24 cellular contexts compared by ENCODE assay signal in genomic region chr12:92022093-92022492, GRCh38.
DNase-seq lines count a peak whose midpoint lies in the region; ATAC-seq, FAIRE-seq and TF ChIP-seq lines count a peak whose summit lies in the region.
"Had no signal": no experiment of that assay in that cellular context is flagged by ENCODE, and none has a peak within 500 bp of the region (broad histone marks: within the 10 kb centered on the region; RNA-seq: fewer than 3 reads in every experiment).

No MANE protein-coding gene starts in this region.

- H3K4me1 ChIP-seq in Panc1 (ENCODE audit: control insufficient read depth, insufficient read depth, low read length) = peaks cover 6% of the 10 kb centered on the region; the same call in 1 of the 2 replicates
- H3K4me1 ChIP-seq: BLaER1 treated with 17β-estradiol and CSF1 and Interleukin-3, amounts not matched to agents 10 nM and 100 nM had no signal

- H3K4me1 Mint-ChIP-seq in nephron progenitor cell = peaks cover 21% of the 10 kb centered on the region

- H3K36me3 ChIP-seq in Panc1 (ENCODE audit: control insufficient read depth, insufficient read depth, low read length) (no peaks in the 10 kb centered on the region), WERI-Rb-1 (no peaks in the 10 kb centered on the region)
- H3K36me3 ChIP-seq: BLaER1 treated with 17β-estradiol and CSF1 and Interleukin-3, amounts not matched to agents 10 nM and 100 nM; MG63 had no signal

- in situ Hi-C loops in Panc1 (cut with HindIII; ENCODE audit: low pct_unique_long_range_greater_than_20kb, low sequenced_read_pairs) = no loop called here

- intact Hi-C loops in Panc1 (cut with micrococcal nuclease; ENCODE audit: unreplicated experiment) = no loop called here

- TF ChIP-seq CTCF in 22Rv1 (IDR thresholded peaks at IDR 0.05) (no peak), Panc1 (IDR thresholded peaks at IDR 0.05) (no peak), nephron progenitor cell (IDR thresholded peaks at IDR 0.05) (no peak), WERI-Rb-1 (IDR thresholded peaks at IDR 0.05; ENCODE audit: low read depth, low read length) (no peak)

- H3K36me3 Mint-ChIP-seq in nephron progenitor cell (ENCODE audit: low read depth) = peaks cover 7% of the 10 kb centered on the region

- no peak for DNase-seq in Panc1 (ENCODE audit: low read depth, low spot score)
- DNase-seq in nephron progenitor cell = no peak
- DNase-seq in T-helper 1 cell = no peak
- DNase-seq in WERI-Rb-1 = no peak
- DNase-seq: AML-193; CD4-positive, alpha-beta memory T cell; COR-L47; DMS53; KG1; MG63; NCI-H1694; NCI-H2029 treated with DMSO at 0.1 percent for 48 hours; NCI-H446 treated with DMSO at 0.1 percent for 48 hours; NK-92 treated with Interleukin-12 subunit alpha and Interleukin-12 subunit beta, amount 100 ng/mL, for 24 hours; Right ventricle myocardium superior; RPMI8226 had no signal

- no peaks in the 10 kb centered on the region for H3K27me3 ChIP-seq in Panc1 (ENCODE audit: control insufficient read depth, insufficient read depth, low read length)
- H3K27me3 ChIP-seq in WERI-Rb-1 (ENCODE audit: insufficient read depth, low read depth, severe bottlenecking) = no peaks in the 10 kb centered on the region
- H3K27me3 ChIP-seq: BLaER1 treated with 17β-estradiol and CSF1 and Interleukin-3, amounts not matched to agents 10 nM and 100 nM; MG63 had no signal

- H3K4me3 ChIP-seq in Panc1 (ENCODE audit: low read depth in 2 of 2, low read length in 2 of 2) (no peak overlapping the region), WERI-Rb-1 (ENCODE audit: low read depth, low read length) (no peak overlapping the region)
- H3K4me3 ChIP-seq: BLaER1 treated with 17β-estradiol and CSF1 and Interleukin-3, amounts not matched to agents 10 nM and 100 nM; MG63 had no signal

- BruUV-seq in Panc1 (replicated peaks; lab: Mats Ljungman, UMichigan) = no TSS peak

- peaks cover 13% of the 10 kb centered on the region for H3K9me3 Mint-ChIP-seq in nephron progenitor cell

- peak; percentile 80 for FAIRE-seq in colon (lab: Jason Lieb, UNC)
- FAIRE-seq: GM12891, H54 had no signal

- no peaks in the 10 kb centered on the region for H3K9me3 ChIP-seq in Panc1 (ENCODE audit: control insufficient read depth, insufficient read depth, low read depth, low read length)
- H3K9me3 ChIP-seq in WERI-Rb-1 (ENCODE audit: severe bottlenecking) = no peaks in the 10 kb centered on the region
- H3K9me3 ChIP-seq: BLaER1 treated with 17β-estradiol and CSF1 and Interleukin-3, amounts not matched to agents 10 nM and 100 nM had no signal

- no peak overlapping the region for H3K4me3 Mint-ChIP-seq in nephron progenitor cell

- peak overlapping the region; percentile 2 for H3K27ac Mint-ChIP-seq in nephron progenitor cell

- peaks cover 4% of the 10 kb centered on the region for H3K27me3 Mint-ChIP-seq in nephron progenitor cell (ENCODE audit: low read depth, poor library complexity)
- H3K27me3 Mint-ChIP-seq: CD4-positive, alpha-beta memory T cell had no signal

- ATAC-seq in Panc1 (no peak), GM21367 (IDR thresholded peaks at IDR 0.05; ENCODE audit: unreplicated experiment) (no peak), SK-N-SH treated with all-trans-retinoic acid at 6 μM for 48 hours (no peak)
- ATAC-seq: PC-3 had no signal

- POLR2A ChIA-PET in Panc1 (lab: Charles Lee) = no interaction called here

- H3K27ac ChIP-seq in 22Rv1 (peak overlapping the region; percentile 50), Panc1 (ENCODE audit: low read length) (0 out of 2 replicates have a peak overlapping the region, but pooled peaks have one; percentile 10), WERI-Rb-1 (no peak overlapping the region)
- H3K27ac ChIP-seq: BLaER1 treated with 17β-estradiol and CSF1 and Interleukin-3, amounts not matched to agents 10 nM and 100 nM had no signal

- CTCF ChIA-PET in Panc1 (lab: Charles Lee) = no interaction called here

TF ChIP-seq in SK-N-SH treated with all-trans-retinoic acid at 6 μM for 48 hours, 23 proteins besides CTCF, POLR2A, EP300 and RAD21:
- TF ChIP-seq ZC3H10 (CRISPR knock-in tag; IDR thresholded peaks at IDR 0.05) = no peak
- TF ChIP-seq ZFP30 (CRISPR knock-in tag; IDR thresholded peaks at IDR 0.05) = no peak
- no peak for TF ChIP-seq ZNF8 (CRISPR knock-in tag; IDR thresholded peaks at IDR 0.05)
- no peak for TF ChIP-seq ESRRG (CRISPR knock-in tag; IDR thresholded peaks at IDR 0.05)
- TF ChIP-seq ZNF565 (CRISPR knock-in tag; conservative IDR thresholded peaks at IDR 0.05; ENCODE audit: low read depth) = no peak
- no peak for TF ChIP-seq POU6F1 (CRISPR knock-in tag; IDR thresholded peaks at IDR 0.05; ENCODE audit: borderline replicate concordance, low read depth)
- TF ChIP-seq PPARA (CRISPR knock-in tag; IDR thresholded peaks at IDR 0.05; ENCODE audit: borderline replicate concordance) = no peak
- no peak for TF ChIP-seq GLIS3 (CRISPR knock-in tag; IDR thresholded peaks at IDR 0.05)
- no peak for TF ChIP-seq PATZ1 (CRISPR knock-in tag; IDR thresholded peaks at IDR 0.05; ENCODE audit: borderline replicate concordance)
- no peak for TF ChIP-seq OSR1 (CRISPR knock-in tag; IDR thresholded peaks at IDR 0.05)
- no peak for TF ChIP-seq BACH2 (CRISPR knock-in tag; IDR thresholded peaks at IDR 0.05; ENCODE audit: borderline replicate concordance)
- no peak for TF ChIP-seq CSRNP3 (CRISPR knock-in tag; IDR thresholded peaks at IDR 0.05)
- no peak for TF ChIP-seq RARB (CRISPR knock-in tag; IDR thresholded peaks at IDR 0.05)
- no peak for TF ChIP-seq ZFP3 (CRISPR knock-in tag; IDR thresholded peaks at IDR 0.05)
- TF ChIP-seq CREB5 (CRISPR knock-in tag; IDR thresholded peaks at IDR 0.05; ENCODE audit: low read depth) = no peak
- TF ChIP-seq TOX (CRISPR knock-in tag; IDR thresholded peaks at IDR 0.05; ENCODE audit: borderline replicate concordance) = no peak
- no peak for TF ChIP-seq SNAI2 (CRISPR knock-in tag; IDR thresholded peaks at IDR 0.05)
- no peak for TF ChIP-seq ARNTL (CRISPR knock-in tag; IDR thresholded peaks at IDR 0.05; ENCODE audit: borderline replicate concordance, low read depth)
- TF ChIP-seq TCF4 (CRISPR knock-in tag; IDR thresholded peaks at IDR 0.05; ENCODE audit: borderline replicate concordance) = no peak
- TF ChIP-seq CSDC2 (CRISPR knock-in tag; IDR thresholded peaks at IDR 0.05) = no peak
